In the genomic region with DNA sequence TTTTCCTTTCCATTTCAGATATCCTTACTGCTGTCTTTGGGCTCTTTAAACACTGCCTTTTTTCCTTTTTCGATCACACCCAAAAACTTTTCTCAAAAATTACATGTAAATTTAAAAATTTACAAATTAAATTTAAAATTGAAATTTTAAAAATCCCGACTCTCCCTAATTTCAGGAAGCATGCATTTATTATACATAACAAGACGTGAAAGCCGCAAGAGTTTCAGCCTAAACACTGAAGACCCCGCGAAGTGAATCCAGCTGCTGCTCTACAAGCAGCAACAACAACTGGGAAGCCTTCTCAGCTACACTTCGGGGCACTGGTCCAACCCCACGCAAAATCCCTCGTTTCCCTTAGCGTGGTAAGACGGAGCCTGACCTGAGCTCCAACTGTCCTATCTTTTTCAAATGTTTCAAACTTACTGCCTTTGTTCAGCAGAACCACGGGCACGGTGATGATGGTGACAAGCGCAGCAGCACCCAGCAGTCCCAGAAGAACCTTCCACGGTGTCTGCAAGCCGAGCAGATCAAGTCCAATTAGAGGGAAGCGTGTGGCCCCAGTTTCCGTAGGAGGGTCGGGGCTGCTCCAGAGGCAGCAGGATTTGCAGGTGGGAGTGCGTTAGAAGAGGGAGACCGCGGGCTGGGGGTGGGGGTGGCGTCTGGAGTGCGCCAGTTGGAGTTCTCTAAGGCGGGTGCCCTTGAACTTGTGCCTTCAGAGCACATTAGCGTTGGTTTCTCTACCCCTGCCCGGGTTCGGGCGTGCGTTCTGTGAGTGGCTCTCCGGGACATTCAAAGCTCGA, we compare ENCODE assay signal across 1 cellular context.
A peak's percentile ranks its signal among the peaks of the same experiment; 100 is the strongest.
TF ChIP-seq lines count a peak whose summit lies in the region.

No MANE protein-coding gene starts in this region.

TF ChIP-seq in HepG2, 621 proteins besides CTCF, POLR2A, EP300 and RAD21 (continued from another document and continues in another):
- TF ChIP-seq, protein P1, sequence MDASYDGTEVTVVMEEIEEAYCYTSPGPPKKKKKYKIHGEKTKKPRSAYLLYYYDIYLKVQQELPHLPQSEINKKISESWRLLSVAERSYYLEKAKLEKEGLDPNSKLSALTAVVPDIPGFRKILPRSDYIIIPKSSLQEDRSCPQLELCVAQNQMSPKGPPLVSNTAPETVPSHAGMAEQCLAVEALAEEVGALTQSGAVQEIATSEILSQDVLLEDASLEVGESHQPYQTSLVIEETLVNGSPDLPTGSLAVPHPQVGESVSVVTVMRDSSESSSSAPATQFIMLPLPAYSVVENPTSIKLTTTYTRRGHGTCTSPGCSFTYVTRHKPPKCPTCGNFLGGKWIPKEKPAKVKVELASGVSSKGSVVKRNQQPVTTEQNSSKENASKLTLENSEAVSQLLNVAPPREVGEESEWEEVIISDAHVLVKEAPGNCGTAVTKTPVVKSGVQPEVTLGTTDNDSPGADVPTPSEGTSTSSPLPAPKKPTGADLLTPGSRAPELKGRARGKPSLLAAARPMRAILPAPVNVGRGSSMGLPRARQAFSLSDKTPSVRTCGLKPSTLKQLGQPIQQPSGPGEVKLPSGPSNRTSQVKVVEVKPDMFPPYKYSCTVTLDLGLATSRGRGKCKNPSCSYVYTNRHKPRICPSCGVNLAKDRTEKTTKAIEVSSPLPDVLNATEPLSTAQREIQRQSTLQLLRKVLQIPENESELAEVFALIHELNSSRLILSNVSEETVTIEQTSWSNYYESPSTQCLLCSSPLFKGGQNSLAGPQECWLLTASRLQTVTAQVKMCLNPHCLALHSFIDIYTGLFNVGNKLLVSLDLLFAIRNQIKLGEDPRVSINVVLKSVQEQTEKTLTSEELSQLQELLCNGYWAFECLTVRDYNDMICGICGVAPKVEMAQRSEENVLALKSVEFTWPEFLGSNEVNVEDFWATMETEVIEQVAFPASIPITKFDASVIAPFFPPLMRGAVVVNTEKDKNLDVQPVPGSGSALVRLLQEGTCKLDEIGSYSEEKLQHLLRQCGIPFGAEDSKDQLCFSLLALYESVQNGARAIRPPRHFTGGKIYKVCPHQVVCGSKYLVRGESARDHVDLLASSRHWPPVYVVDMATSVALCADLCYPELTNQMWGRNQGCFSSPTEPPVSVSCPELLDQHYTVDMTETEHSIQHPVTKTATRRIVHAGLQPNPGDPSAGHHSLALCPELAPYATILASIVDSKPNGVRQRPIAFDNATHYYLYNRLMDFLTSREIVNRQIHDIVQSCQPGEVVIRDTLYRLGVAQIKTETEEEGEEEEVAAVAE (CRISPR knock-in tag; IDR thresholded peaks at IDR 0.05; ENCODE audit: borderline replicate concordance) = 0 out of 2 replicates have a peak, but pooled peaks have one; percentile 22
- TF ChIP-seq ZNF343 (CRISPR knock-in tag; IDR thresholded peaks at IDR 0.05) = no peak
- TF ChIP-seq NR2C2 (CRISPR knock-in tag; IDR thresholded peaks at IDR 0.05; ENCODE audit: borderline replicate concordance) = peak; percentile 3; the same call in 1 of the 2 replicates
- no peak for TF ChIP-seq SMAD9 (CRISPR knock-in tag; IDR thresholded peaks at IDR 0.05)
- no peak for TF ChIP-seq NR2F1 (CRISPR knock-in tag; IDR thresholded peaks at IDR 0.05)
- no peak for TF ChIP-seq POLR2AphosphoS2 (IDR thresholded peaks at IDR 0.05; ENCODE audit: low read depth, low read length)
- no peak for TF ChIP-seq ZNF484 (CRISPR knock-in tag; IDR thresholded peaks at IDR 0.05; ENCODE audit: borderline replicate concordance, low read depth)
- TF ChIP-seq CENPT (CRISPR knock-in tag; IDR thresholded peaks at IDR 0.05; ENCODE audit: low read depth) = no peak
- TF ChIP-seq, protein P2, sequence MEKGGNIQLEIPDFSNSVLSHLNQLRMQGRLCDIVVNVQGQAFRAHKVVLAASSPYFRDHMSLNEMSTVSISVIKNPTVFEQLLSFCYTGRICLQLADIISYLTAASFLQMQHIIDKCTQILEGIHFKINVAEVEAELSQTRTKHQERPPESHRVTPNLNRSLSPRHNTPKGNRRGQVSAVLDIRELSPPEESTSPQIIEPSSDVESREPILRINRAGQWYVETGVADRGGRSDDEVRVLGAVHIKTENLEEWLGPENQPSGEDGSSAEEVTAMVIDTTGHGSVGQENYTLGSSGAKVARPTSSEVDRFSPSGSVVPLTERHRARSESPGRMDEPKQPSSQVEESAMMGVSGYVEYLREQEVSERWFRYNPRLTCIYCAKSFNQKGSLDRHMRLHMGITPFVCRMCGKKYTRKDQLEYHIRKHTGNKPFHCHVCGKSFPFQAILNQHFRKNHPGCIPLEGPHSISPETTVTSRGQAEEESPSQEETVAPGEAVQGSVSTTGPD (CRISPR knock-in tag; IDR thresholded peaks at IDR 0.05) = 0 out of 2 replicates have a peak, but pooled peaks have one; percentile 47
- TF ChIP-seq, protein P3, sequence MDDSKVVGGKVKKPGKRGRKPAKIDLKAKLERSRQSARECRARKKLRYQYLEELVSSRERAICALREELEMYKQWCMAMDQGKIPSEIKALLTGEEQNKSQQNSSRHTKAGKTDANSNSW (CRISPR knock-in tag; IDR thresholded peaks at IDR 0.05; ENCODE audit: borderline replicate concordance) = no peak
- TF ChIP-seq HES4 (CRISPR knock-in tag; IDR thresholded peaks at IDR 0.05; ENCODE audit: borderline replicate concordance) = no peak
- TF ChIP-seq, protein P4, sequence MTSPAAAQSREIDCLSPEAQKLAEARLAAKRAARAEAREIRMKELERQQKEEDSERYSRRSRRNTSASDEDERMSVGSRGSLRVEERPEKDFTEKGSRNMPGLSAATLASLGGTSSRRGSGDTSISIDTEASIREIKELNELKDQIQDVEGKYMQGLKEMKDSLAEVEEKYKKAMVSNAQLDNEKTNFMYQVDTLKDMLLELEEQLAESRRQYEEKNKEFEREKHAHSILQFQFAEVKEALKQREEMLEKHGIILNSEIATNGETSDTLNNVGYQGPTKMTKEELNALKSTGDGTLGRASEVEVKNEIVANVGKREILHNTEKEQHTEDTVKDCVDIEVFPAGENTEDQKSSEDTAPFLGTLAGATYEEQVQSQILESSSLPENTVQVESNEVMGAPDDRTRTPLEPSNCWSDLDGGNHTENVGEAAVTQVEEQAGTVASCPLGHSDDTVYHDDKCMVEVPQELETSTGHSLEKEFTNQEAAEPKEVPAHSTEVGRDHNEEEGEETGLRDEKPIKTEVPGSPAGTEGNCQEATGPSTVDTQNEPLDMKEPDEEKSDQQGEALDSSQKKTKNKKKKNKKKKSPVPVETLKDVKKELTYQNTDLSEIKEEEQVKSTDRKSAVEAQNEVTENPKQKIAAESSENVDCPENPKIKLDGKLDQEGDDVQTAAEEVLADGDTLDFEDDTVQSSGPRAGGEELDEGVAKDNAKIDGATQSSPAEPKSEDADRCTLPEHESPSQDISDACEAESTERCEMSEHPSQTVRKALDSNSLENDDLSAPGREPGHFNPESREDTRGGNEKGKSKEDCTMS (CRISPR knock-in tag; conservative IDR thresholded peaks at IDR 0.05) = no peak
- no peak for TF ChIP-seq ZNF790 (CRISPR knock-in tag; IDR thresholded peaks at IDR 0.05; ENCODE audit: borderline replicate concordance)
- TF ChIP-seq ZNF530 (CRISPR knock-in tag; IDR thresholded peaks at IDR 0.05; ENCODE audit: low read depth) = no peak
- TF ChIP-seq, protein P5, sequence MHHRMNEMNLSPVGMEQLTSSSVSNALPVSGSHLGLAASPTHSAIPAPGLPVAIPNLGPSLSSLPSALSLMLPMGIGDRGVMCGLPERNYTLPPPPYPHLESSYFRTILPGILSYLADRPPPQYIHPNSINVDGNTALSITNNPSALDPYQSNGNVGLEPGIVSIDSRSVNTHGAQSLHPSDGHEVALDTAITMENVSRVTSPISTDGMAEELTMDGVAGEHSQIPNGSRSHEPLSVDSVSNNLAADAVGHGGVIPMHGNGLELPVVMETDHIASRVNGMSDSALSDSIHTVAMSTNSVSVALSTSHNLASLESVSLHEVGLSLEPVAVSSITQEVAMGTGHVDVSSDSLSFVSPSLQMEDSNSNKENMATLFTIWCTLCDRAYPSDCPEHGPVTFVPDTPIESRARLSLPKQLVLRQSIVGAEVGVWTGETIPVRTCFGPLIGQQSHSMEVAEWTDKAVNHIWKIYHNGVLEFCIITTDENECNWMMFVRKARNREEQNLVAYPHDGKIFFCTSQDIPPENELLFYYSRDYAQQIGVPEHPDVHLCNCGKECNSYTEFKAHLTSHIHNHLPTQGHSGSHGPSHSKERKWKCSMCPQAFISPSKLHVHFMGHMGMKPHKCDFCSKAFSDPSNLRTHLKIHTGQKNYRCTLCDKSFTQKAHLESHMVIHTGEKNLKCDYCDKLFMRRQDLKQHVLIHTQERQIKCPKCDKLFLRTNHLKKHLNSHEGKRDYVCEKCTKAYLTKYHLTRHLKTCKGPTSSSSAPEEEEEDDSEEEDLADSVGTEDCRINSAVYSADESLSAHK (CRISPR knock-in tag; IDR thresholded peaks at IDR 0.05; ENCODE audit: borderline replicate concordance) = no peak
- 0 out of 2 replicates have a peak, but pooled peaks have one; percentile 0 for TF ChIP-seq ESRRA (CRISPR knock-in tag; IDR thresholded peaks at IDR 0.05; ENCODE audit: low read depth)
- TF ChIP-seq ZNF333 (CRISPR knock-in tag; IDR thresholded peaks at IDR 0.05; ENCODE audit: borderline replicate concordance) = no peak
- no peak for TF ChIP-seq TCF12 (IDR thresholded peaks at IDR 0.05)
- no peak for TF ChIP-seq TCF12 (CRISPR knock-in tag; IDR thresholded peaks at IDR 0.05)
- TF ChIP-seq, protein P6, sequence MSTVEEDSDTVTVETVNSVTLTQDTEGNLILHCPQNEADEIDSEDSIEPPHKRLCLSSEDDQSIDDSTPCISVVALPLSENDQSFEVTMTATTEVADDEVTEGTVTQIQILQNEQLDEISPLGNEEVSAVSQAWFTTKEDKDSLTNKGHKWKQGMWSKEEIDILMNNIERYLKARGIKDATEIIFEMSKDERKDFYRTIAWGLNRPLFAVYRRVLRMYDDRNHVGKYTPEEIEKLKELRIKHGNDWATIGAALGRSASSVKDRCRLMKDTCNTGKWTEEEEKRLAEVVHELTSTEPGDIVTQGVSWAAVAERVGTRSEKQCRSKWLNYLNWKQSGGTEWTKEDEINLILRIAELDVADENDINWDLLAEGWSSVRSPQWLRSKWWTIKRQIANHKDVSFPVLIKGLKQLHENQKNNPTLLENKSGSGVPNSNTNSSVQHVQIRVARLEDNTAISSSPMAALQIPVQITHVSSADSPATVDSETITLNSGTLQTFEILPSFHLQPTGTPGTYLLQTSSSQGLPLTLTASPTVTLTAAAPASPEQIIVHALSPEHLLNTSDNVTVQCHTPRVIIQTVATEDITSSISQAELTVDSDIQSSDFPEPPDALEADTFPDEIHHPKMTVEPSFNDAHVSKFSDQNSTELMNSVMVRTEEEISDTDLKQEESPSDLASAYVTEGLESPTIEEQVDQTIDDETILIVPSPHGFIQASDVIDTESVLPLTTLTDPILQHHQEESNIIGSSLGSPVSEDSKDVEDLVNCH (CRISPR knock-in tag; IDR thresholded peaks at IDR 0.05) = no peak; the same call in 1 of the 2 replicates
- TF ChIP-seq ZSCAN25 (CRISPR knock-in tag; IDR thresholded peaks at IDR 0.05) = no peak; the same call in 1 of the 2 replicates
- no peak for TF ChIP-seq ZMAT3 (CRISPR knock-in tag; conservative IDR thresholded peaks at IDR 0.05)
- no peak for TF ChIP-seq ZNF432 (CRISPR knock-in tag; IDR thresholded peaks at IDR 0.05; ENCODE audit: borderline replicate concordance)
- TF ChIP-seq, protein P7, sequence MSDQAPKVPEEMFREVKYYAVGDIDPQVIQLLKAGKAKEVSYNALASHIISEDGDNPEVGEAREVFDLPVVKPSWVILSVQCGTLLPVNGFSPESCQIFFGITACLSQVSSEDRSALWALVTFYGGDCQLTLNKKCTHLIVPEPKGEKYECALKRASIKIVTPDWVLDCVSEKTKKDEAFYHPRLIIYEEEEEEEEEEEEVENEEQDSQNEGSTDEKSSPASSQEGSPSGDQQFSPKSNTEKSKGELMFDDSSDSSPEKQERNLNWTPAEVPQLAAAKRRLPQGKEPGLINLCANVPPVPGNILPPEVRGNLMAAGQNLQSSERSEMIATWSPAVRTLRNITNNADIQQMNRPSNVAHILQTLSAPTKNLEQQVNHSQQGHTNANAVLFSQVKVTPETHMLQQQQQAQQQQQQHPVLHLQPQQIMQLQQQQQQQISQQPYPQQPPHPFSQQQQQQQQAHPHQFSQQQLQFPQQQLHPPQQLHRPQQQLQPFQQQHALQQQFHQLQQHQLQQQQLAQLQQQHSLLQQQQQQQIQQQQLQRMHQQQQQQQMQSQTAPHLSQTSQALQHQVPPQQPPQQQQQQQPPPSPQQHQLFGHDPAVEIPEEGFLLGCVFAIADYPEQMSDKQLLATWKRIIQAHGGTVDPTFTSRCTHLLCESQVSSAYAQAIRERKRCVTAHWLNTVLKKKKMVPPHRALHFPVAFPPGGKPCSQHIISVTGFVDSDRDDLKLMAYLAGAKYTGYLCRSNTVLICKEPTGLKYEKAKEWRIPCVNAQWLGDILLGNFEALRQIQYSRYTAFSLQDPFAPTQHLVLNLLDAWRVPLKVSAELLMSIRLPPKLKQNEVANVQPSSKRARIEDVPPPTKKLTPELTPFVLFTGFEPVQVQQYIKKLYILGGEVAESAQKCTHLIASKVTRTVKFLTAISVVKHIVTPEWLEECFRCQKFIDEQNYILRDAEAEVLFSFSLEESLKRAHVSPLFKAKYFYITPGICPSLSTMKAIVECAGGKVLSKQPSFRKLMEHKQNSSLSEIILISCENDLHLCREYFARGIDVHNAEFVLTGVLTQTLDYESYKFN (CRISPR knock-in tag; conservative IDR thresholded peaks at IDR 0.05) = 0 out of 2 replicates have a peak, but pooled peaks have one; percentile 47
- no peak for TF ChIP-seq ZNF34 (CRISPR knock-in tag; IDR thresholded peaks at IDR 0.05; ENCODE audit: borderline replicate concordance)
- TF ChIP-seq ZNF292 (CRISPR knock-in tag; IDR thresholded peaks at IDR 0.05; ENCODE audit: borderline replicate concordance, low read depth) = peak; percentile 94; the same call in 1 of the 2 replicates
- TF ChIP-seq POGZ (CRISPR knock-in tag; IDR thresholded peaks at IDR 0.05) = peak; percentile 22
- TF ChIP-seq, protein P8, sequence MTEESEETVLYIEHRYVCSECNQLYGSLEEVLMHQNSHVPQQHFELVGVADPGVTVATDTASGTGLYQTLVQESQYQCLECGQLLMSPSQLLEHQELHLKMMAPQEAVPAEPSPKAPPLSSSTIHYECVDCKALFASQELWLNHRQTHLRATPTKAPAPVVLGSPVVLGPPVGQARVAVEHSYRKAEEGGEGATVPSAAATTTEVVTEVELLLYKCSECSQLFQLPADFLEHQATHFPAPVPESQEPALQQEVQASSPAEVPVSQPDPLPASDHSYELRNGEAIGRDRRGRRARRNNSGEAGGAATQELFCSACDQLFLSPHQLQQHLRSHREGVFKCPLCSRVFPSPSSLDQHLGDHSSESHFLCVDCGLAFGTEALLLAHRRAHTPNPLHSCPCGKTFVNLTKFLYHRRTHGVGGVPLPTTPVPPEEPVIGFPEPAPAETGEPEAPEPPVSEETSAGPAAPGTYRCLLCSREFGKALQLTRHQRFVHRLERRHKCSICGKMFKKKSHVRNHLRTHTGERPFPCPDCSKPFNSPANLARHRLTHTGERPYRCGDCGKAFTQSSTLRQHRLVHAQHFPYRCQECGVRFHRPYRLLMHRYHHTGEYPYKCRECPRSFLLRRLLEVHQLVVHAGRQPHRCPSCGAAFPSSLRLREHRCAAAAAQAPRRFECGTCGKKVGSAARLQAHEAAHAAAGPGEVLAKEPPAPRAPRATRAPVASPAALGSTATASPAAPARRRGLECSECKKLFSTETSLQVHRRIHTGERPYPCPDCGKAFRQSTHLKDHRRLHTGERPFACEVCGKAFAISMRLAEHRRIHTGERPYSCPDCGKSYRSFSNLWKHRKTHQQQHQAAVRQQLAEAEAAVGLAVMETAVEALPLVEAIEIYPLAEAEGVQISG (CRISPR knock-in tag; IDR thresholded peaks at IDR 0.05) = peak; percentile 11; the same call in 1 of the 2 replicates
- TF ChIP-seq U2AF1 (optimal IDR thresholded peaks at IDR 0.05; ENCODE audit: low read depth, low read length) = no peak
- no peak for TF ChIP-seq JDP2 (CRISPR knock-in tag; IDR thresholded peaks at IDR 0.05; ENCODE audit: borderline replicate concordance)
- TF ChIP-seq, protein P9, sequence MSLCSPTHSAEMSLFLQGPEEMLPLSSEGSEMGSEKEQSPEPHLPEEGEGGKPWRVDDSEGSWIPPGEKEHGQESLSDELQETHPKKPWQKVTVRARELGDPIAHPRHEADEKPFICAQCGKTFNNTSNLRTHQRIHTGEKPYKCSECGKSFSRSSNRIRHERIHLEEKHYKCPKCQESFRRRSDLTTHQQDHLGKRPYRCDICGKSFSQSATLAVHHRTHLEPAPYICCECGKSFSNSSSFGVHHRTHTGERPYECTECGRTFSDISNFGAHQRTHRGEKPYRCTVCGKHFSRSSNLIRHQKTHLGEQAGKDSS (CRISPR knock-in tag; IDR thresholded peaks at IDR 0.05; ENCODE audit: borderline replicate concordance, low read depth) = 0 out of 2 replicates have a peak, but pooled peaks have one; percentile 62
